In the genomic region with DNA sequence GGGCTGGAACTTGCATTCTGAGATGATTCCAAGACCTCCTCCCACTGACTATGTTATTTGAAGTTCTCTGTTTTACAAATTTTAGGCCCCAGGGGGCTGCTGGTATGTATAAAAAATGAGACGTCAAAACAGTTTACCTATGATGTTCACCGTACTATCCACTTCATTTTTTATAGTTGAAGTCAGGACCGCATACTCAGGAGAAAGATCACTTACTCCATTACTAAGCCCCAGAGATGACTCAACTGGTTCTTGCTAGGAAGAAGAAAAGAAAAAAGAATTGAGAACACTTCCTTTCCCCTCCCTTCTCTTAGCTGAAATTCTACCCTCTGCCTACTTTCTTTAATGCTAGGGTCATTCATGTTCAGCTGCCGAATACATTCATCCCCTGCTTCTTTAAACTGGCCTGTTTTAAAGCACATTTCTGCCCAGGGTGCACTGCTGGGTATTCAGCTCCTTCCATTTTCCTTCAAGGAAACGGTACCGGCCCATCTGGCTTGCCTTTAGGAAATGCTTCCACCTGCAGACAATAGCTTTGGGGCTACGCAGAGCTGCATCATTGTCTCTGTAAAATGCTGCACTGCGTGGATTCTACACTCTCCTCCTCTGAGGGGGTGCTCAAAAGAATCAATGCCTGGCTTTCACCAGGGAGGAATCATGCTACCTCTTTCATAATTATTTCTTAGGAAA, we compare ENCODE assay signal across 9 cellular contexts.
DNase-seq lines count a peak whose midpoint lies in the region; ATAC-seq and TF ChIP-seq lines count a peak whose summit lies in the region.
"Had no signal": no experiment of that assay in that cellular context is flagged by ENCODE, and none has a peak within 500 bp of the region (broad histone marks: within the 10 kb centered on the region; RNA-seq: fewer than 3 reads in every experiment).

No MANE protein-coding gene starts in this region.

- DNase-seq in AG09319 (ENCODE audit: extremely low read depth, low read depth) (peak; percentile 40), chondrocyte (ENCODE audit: low spot score) (no peak), ureter (ENCODE audit: low spot score) (no peak), H4 (ENCODE audit: low spot score) (no peak), NCI-H1694 (lab: John Stamatoyannopoulos, UW) (no peak)
- DNase-seq in naive thymus-derived CD4-positive, alpha-beta T cell: no peak
- DNase-seq: NCI-H524 treated with DMSO at 0.1 percent for 48 hours had no signal

- H3K9ac ChIP-seq in HUES64 (ENCODE audit: low read depth, low read length): no peak overlapping the region; the same call in 1 of the 2 replicates

- no peak for ATAC-seq in naive thymus-derived CD4-positive, alpha-beta T cell
- no peak for ATAC-seq in GM21528 (IDR thresholded peaks at IDR 0.05; ENCODE audit: low FRiP score, unreplicated experiment)

- no peaks in the 10 kb centered on the region for H3K9me3 Mint-ChIP-seq in chondrocyte (ENCODE audit: low read depth)
- no peaks in the 10 kb centered on the region for H3K9me3 Mint-ChIP-seq in naive thymus-derived CD4-positive, alpha-beta T cell

- no peaks in the 10 kb centered on the region for H3K27me3 Mint-ChIP-seq in chondrocyte (ENCODE audit: low read depth)
- H3K27me3 Mint-ChIP-seq in naive thymus-derived CD4-positive, alpha-beta T cell: no peaks in the 10 kb centered on the region

- no peaks in the 10 kb centered on the region for H3K27me3 ChIP-seq in HUES64 (ENCODE audit: insufficient read depth, low read length)
- no peaks in the 10 kb centered on the region for H3K27me3 ChIP-seq in naive thymus-derived CD4-positive, alpha-beta T cell (ENCODE audit: control insufficient read depth in 2 of 2, insufficient read depth in 2 of 2, low read length in 2 of 2)

- POLR2A ChIA-PET in naive thymus-derived CD4-positive, alpha-beta T cell (lab: Charles Lee): interaction anchor here (0.6 to 1.2 kb wide), 3 partner anchors 9 to 323 kb away, joined by 3 to 4 read pairs (median 3); no protein-coding TSS in a partner anchor

- peaks cover 22% of the 10 kb centered on the region for H3K4me1 ChIP-seq in HUES64 (ENCODE audit: insufficient read depth, low read length)
- peaks cover 13 to 26% of the 10 kb centered on the region in 2 donors for H3K4me1 ChIP-seq in naive thymus-derived CD4-positive, alpha-beta T cell (ENCODE audit: control insufficient read depth in 2 of 2, insufficient read depth in 2 of 2, low read length in 2 of 2)

- TF ChIP-seq CTCF in AG09319 (IDR thresholded peaks at IDR 0.05; ENCODE audit: low read depth, low read length) (no peak), chondrocyte (IDR thresholded peaks at IDR 0.05) (no peak)

- peak overlapping the region; percentile 92 for H3K27ac Mint-ChIP-seq in chondrocyte (ENCODE audit: unreplicated experiment)
- peak overlapping the region in 5 of 9 donors; percentile 38 to 92 (median 89) for H3K27ac Mint-ChIP-seq in naive thymus-derived CD4-positive, alpha-beta T cell

- CTCF ChIA-PET in naive thymus-derived CD4-positive, alpha-beta T cell (lab: Charles Lee): interaction anchor here (0.7 kb wide), 1 partner anchor 143 kb away, joined by 3 read pairs; no protein-coding TSS in a partner anchor

- H3K4me1 Mint-ChIP-seq in chondrocyte (ENCODE audit: low read depth): peaks cover 40% of the 10 kb centered on the region
- H3K4me1 Mint-ChIP-seq in naive thymus-derived CD4-positive, alpha-beta T cell: peaks cover 28 to 65% (median 54%) of the 10 kb centered on the region in 7 donors

- WGBS in HUES64: 67% methylated on average over 7 of the region's 8 CpGs

- H3K36me3 Mint-ChIP-seq in chondrocyte (ENCODE audit: low read depth): peaks cover 18% of the 10 kb centered on the region
- H3K36me3 Mint-ChIP-seq in naive thymus-derived CD4-positive, alpha-beta T cell: peaks cover 4 to 56% (median 46%) of the 10 kb centered on the region in 5 donors

- no peak overlapping the region for H3K4me3 ChIP-seq in HUES64 (ENCODE audit: low read length)
- H3K4me3 ChIP-seq in naive thymus-derived CD4-positive, alpha-beta T cell (ENCODE audit: low read length): no peak overlapping the region

- H3K9me3 ChIP-seq in HUES64 (ENCODE audit: insufficient read depth, low read depth, low read length): no peaks in the 10 kb centered on the region
- no peaks in the 10 kb centered on the region for H3K9me3 ChIP-seq in naive thymus-derived CD4-positive, alpha-beta T cell (ENCODE audit: control insufficient read depth in 2 of 3, low read length in 3 of 3)

- intact Hi-C loops in naive thymus-derived CD4-positive, alpha-beta T cell (cut with micrococcal nuclease): no loop called here

- peak overlapping the region; percentile 32 for H3K27ac ChIP-seq in HUES64 (ENCODE audit: low read depth, low read length)
- H3K27ac ChIP-seq in naive thymus-derived CD4-positive, alpha-beta T cell (ENCODE audit: low read depth, low read length): no peak overlapping the region

- peaks cover 9% of the 10 kb centered on the region; the same call in 1 of the 2 replicates for H3K36me3 ChIP-seq in HUES64 (ENCODE audit: insufficient read depth, low read length)
- peaks cover 6 to 52% (median 10%) of the 10 kb centered on the region in 3 experiments for H3K36me3 ChIP-seq in naive thymus-derived CD4-positive, alpha-beta T cell (ENCODE audit: control insufficient read depth in 2 of 3, insufficient read depth in 3 of 3, low read length in 3 of 3)

- no peak overlapping the region for H3K4me3 Mint-ChIP-seq in chondrocyte (ENCODE audit: unreplicated experiment)
- H3K4me3 Mint-ChIP-seq in naive thymus-derived CD4-positive, alpha-beta T cell: peak overlapping the region in 1 of 10 donors; percentile 49
